In the genomic region with DNA sequence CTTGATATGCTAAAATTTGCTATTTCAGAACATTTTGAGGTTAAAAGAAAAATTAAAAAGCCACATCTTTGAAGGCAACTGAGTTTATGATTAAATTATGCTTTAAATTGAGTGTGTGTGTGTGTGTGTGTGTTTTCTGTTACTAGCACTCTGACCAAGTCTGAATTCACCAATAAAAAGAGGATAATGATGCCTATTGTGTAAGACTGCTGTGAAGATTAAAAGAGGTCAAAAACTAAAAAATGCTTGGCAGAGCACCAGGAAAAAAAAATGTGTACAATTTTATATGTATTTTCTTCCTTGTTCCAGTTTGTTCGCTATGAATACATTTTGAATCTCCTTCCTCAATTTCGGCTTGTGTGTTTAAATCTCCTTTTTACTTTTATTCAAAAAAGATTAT, we compare ENCODE assay signal across 19 cellular contexts.
A peak's percentile ranks its signal among the peaks of the same experiment; 100 is the strongest.
DNase-seq lines count a peak whose midpoint lies in the region; ATAC-seq and TF ChIP-seq lines count a peak whose summit lies in the region.
"Had no signal": no experiment of that assay in that cellular context is flagged by ENCODE, and none has a peak within 500 bp of the region (broad histone marks: within the 10 kb centered on the region; RNA-seq: fewer than 3 reads in every experiment).

No MANE protein-coding gene starts in this region.

- H2AFZ ChIP-seq in GM23338: peak overlapping the region; percentile 25; the same call in 1 of the 2 replicates

- H3K36me3 Mint-ChIP-seq in GM23338 (ENCODE audit: low read depth) (no peaks in the 10 kb centered on the region), nephron (ENCODE audit: low read depth) (no peaks in the 10 kb centered on the region)
- H3K36me3 Mint-ChIP-seq: CD4-positive, alpha-beta memory T cell had no signal

- DNase-seq in GM23338 (ENCODE audit: low spot score) (no peak), NCI-H69 (lab: John Stamatoyannopoulos, UW) (peak; percentile 65), fibroblast of peridontal ligament (ENCODE audit: extremely low read depth) (peak; percentile 34), retina (no peak), germinal center (ENCODE audit: low spot score) (no peak), GM19240 (ENCODE audit: insufficient read length, low spot score) (no peak), KBM-7 (no peak)
- DNase-seq: CD4-positive, alpha-beta memory T cell; DND-41; GF-D8; GOT3; KG1; NCI-H1092 treated with DMSO at 0.1 percent for 48 hours; NCI-H187; NCI-H510A; PC-3 had no signal

- H3K36me3 ChIP-seq in GM23338 (ENCODE audit: insufficient read depth): no peaks in the 10 kb centered on the region

- no peaks in the 10 kb centered on the region for H3K27me3 ChIP-seq in GM23338 (ENCODE audit: insufficient read depth)

- peaks cover 3% of the 10 kb centered on the region for H3K27me3 Mint-ChIP-seq in GM23338 (ENCODE audit: insufficient read depth, low read depth, poor library complexity)
- no peaks in the 10 kb centered on the region for H3K27me3 Mint-ChIP-seq in nephron (ENCODE audit: low read depth)
- H3K27me3 Mint-ChIP-seq: B cell; CD4-positive, alpha-beta memory T cell had no signal

- ATAC-seq in GM23338: no peak
- ATAC-seq: PC-3 had no signal

- TF ChIP-seq CTCF in GM23338 (conservative IDR thresholded peaks at IDR 0.05; ENCODE audit: low read depth in 2 of 2) (no peak), nephron (IDR thresholded peaks at IDR 0.05; ENCODE audit: unreplicated experiment in 3 of 3) (no peak)

- H3K4me3 ChIP-seq in GM23338: no peak overlapping the region

- H3K9me3 Mint-ChIP-seq in GM23338: no peaks in the 10 kb centered on the region
- no peaks in the 10 kb centered on the region for H3K9me3 Mint-ChIP-seq in nephron

- in situ Hi-C loops in KBM-7 (cut with MboI; ENCODE audit: low pct_unique_long_range_greater_than_20kb, low sequenced_read_pairs): no loop called here

- no peaks in the 10 kb centered on the region for H3F3A ChIP-seq in GM23338 (replicated peaks; ENCODE audit: low read depth)

- no peak overlapping the region for H3K27ac Mint-ChIP-seq in GM23338
- H3K27ac Mint-ChIP-seq in nephron: peak overlapping the region in 2 of 3 experiments; percentile 16 to 21
- H3K27ac Mint-ChIP-seq: B cell; CD4-positive, alpha-beta memory T cell had no signal

- H3K27ac ChIP-seq in GM23338 (ENCODE audit: low read depth): no peak overlapping the region
- H3K27ac ChIP-seq: HL-60 had no signal

- H3K9me2 ChIP-seq in GM23338 (ENCODE audit: insufficient read depth): peaks cover 5% of the 10 kb centered on the region; the same call in 1 of the 2 replicates

- H3K4me3 Mint-ChIP-seq in GM23338 (no peak overlapping the region), nephron (no peak overlapping the region)
- H3K4me3 Mint-ChIP-seq: B cell; CD4-positive, alpha-beta memory T cell had no signal

- H4K20me1 ChIP-seq in GM23338 (replicated peaks; ENCODE audit: insufficient read depth): no peaks in the 10 kb centered on the region

- H3K4me1 Mint-ChIP-seq in GM23338 (peaks cover 6% of the 10 kb centered on the region; the same call in 1 of the 3 replicates), nephron (peaks cover 10% of the 10 kb centered on the region)
- H3K4me1 Mint-ChIP-seq: B cell; CD4-positive, alpha-beta memory T cell had no signal

- H3K4me1 ChIP-seq in GM23338 (ENCODE audit: insufficient read depth): no peaks in the 10 kb centered on the region

- no peaks in the 10 kb centered on the region for H3K79me2 ChIP-seq in GM23338 (replicated peaks; ENCODE audit: insufficient read depth)

- no peak overlapping the region for H3K4me2 ChIP-seq in GM23338

TF ChIP-seq in GM23338, 12 proteins besides CTCF, POLR2A, EP300 and RAD21 (continues in another document):
- no peak for TF ChIP-seq EZH2phosphoT487 (IDR thresholded peaks at IDR 0.05; ENCODE audit: unreplicated experiment)
- TF ChIP-seq, protein P1, sequence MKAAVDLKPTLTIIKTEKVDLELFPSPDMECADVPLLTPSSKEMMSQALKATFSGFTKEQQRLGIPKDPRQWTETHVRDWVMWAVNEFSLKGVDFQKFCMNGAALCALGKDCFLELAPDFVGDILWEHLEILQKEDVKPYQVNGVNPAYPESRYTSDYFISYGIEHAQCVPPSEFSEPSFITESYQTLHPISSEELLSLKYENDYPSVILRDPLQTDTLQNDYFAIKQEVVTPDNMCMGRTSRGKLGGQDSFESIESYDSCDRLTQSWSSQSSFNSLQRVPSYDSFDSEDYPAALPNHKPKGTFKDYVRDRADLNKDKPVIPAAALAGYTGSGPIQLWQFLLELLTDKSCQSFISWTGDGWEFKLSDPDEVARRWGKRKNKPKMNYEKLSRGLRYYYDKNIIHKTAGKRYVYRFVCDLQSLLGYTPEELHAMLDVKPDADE (IDR thresholded peaks at IDR 0.05): no peak
- no peak for TF ChIP-seq REST (IDR thresholded peaks at IDR 0.05; ENCODE audit: unreplicated experiment)
- TF ChIP-seq ZNF114 (CRISPR knock-in tag; IDR thresholded peaks at IDR 0.05): no peak
- no peak for TF ChIP-seq ZNF331 (CRISPR knock-in tag; IDR thresholded peaks at IDR 0.05; ENCODE audit: low read depth)
- no peak for TF ChIP-seq CREB1 (CRISPR knock-in tag; IDR thresholded peaks at IDR 0.05; ENCODE audit: low read depth)
- no peak for TF ChIP-seq POLR2AphosphoS5 (IDR thresholded peaks at IDR 0.05; ENCODE audit: low read depth)
- TF ChIP-seq JUNB (IDR thresholded peaks at IDR 0.05; ENCODE audit: unreplicated experiment): no peak
- TF ChIP-seq STAT1 (IDR thresholded peaks at IDR 0.05; ENCODE audit: unreplicated experiment): no peak
- TF ChIP-seq EZH2 (IDR thresholded peaks at IDR 0.05; ENCODE audit: low read depth, unreplicated experiment): no peak

Comparison
In these comparisons a context has a peak if more than half of its experiments do, and no peak if none do; other contexts are left out.
1. DNase-seq: peak in NCI-H69 (single experiment) and fibroblast of peridontal ligament (single experiment); none in GM23338 (single experiment), retina (single experiment), germinal center (single experiment), GM19240 (single experiment) and KBM-7 (single experiment).